ENCODE assay signal across 9 cellular contexts in the genomic region with DNA sequence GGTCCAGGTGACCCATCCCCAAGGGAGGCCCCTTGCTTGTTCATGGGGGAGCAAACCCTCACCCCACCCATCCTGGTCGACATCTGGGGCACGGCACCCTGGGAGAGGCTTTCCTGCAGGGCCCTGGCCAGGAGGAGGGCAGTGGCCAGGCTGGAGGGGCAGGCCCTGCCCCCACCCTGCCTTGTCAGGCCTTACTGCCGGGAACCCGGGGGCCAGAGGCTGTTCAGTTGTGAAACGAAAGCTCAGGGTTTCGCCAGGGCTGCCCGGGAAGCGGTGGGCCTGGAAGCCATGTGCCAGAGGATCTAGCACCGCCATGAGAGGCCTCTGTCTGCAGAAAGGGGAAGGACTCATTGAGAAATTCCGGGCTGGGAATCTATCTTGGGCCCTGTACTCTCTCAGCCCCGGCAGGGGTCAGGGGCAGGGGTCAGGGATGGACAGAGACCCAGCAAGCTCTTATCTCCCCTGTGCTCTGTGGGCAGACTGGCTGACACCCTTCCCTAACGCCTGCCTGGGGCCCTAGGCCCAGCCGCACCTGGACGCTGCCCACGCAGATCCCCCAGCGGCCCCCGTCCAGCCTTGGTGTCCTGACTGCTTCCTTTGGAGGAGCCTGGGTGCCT. TPM values are rescaled to one million over a fixed set of nuclear protein-coding genes. Genes with fewer than 3 reads are reported as not detected.
A peak's percentile ranks its signal among the peaks of the same experiment; 100 is the strongest.
DNase-seq lines count a peak whose midpoint lies in the region; ATAC-seq and TF ChIP-seq lines count a peak whose summit lies in the region.
"Had no signal": no experiment of that assay in that cellular context is flagged by ENCODE, and none has a peak within 500 bp of the region (broad histone marks: within the 10 kb centered on the region; RNA-seq: fewer than 3 reads in every experiment).

No MANE protein-coding gene starts in this region.

- no peaks in the 10 kb centered on the region for H3K27me3 Mint-ChIP-seq in activated naive CD8-positive, alpha-beta T cell treated with anti-CD3 and anti-CD28 coated beads, Interleukin-2, amount 50 U/mL, for 24 hours

- H3K4me1 ChIP-seq in SK-N-SH (ENCODE audit: control insufficient read depth in 1 of 2, insufficient read depth in 2 of 2, low read depth in 1 of 2, low read length in 1 of 2), result peaks cover 19 to 31% of the 10 kb centered on the region in 2 experiments; a peak in 2 of 4 replicates

- H4K20me1 ChIP-seq in SK-N-SH (ENCODE audit: insufficient read depth), result peaks cover 2% of the 10 kb centered on the region

- H2AFZ ChIP-seq in SK-N-SH (ENCODE audit: low read depth), result no peak overlapping the region

- no peak overlapping the region for H3K4me3 Mint-ChIP-seq in activated naive CD8-positive, alpha-beta T cell treated with anti-CD3 and anti-CD28 coated beads, Interleukin-2, amount 50 U/mL, for 24 hours

- H3K79me2 ChIP-seq in SK-N-SH (ENCODE audit: insufficient read depth), result peaks cover 23% of the 10 kb centered on the region

- H3F3A ChIP-seq in SK-N-SH (replicated peaks; ENCODE audit: insufficient read depth), result no peaks in the 10 kb centered on the region

- no peaks in the 10 kb centered on the region for H3K9me3 Mint-ChIP-seq in activated naive CD8-positive, alpha-beta T cell treated with anti-CD3 and anti-CD28 coated beads, Interleukin-2, amount 50 U/mL, for 24 hours

- DNase-seq in SK-N-SH (peak; percentile 51), left lobe of liver (ENCODE audit: low spot score) (peak; percentile 82), SHP77 treated with DMSO at 0.1 percent for 48 hours (lab: John Stamatoyannopoulos, UW) (no peak)
- peak; percentile 22 for DNase-seq in activated naive CD8-positive, alpha-beta T cell treated with anti-CD3 and anti-CD28 coated beads, Interleukin-2, amount 50 U/mL, for 24 hours

- TF ChIP-seq CTCF in SK-N-SH (IDR thresholded peaks at IDR 0.05), result no peak

- TF ChIP-seq RAD21 in SK-N-SH (IDR thresholded peaks at IDR 0.05; ENCODE audit: low read length), result no peak

- no peaks in the 10 kb centered on the region for H3K9me3 ChIP-seq in SK-N-SH

- H3K27me3 ChIP-seq in SK-N-SH (ENCODE audit: insufficient read depth), result no peaks in the 10 kb centered on the region

- POLR2A ChIA-PET in SK-N-SH (lab: Yijun Ruan, JAX), result no interaction called here

- H3K9ac ChIP-seq in SK-N-SH, result no peak overlapping the region

- no peak overlapping the region for H3K4me2 ChIP-seq in SK-N-SH

- CTCF ChIA-PET in SK-N-SH (lab: Yijun Ruan, JAX), result interaction anchor here (1.0 to 3.9 kb wide), 6 partner anchors 13 to 179 kb away, joined by 4 to 18 read pairs (median 10); no protein-coding TSS in a partner anchor

- H3K27ac ChIP-seq in SK-N-SH (ENCODE audit: low read depth in 2 of 2, low read length in 1 of 2) (peak overlapping the region in 1 of 2 experiments; percentile 43; a peak in 1 of 4 replicates), temporal lobe (ENCODE audit: low read depth, low read length) (peak overlapping the region; percentile 84)

- peaks cover 51% of the 10 kb centered on the region for H3K4me1 Mint-ChIP-seq in activated naive CD8-positive, alpha-beta T cell treated with anti-CD3 and anti-CD28 coated beads, Interleukin-2, amount 50 U/mL, for 24 hours

- WGBS in SK-N-SH (ENCODE audit: low lambda C conversion rate), result 93% methylated on average over 5 of the region's 17 CpGs

- TF ChIP-seq EP300 in SK-N-SH (IDR thresholded peaks at IDR 0.05; ENCODE audit: borderline replicate concordance in 1 of 2, low read depth in 1 of 2, low read length in 1 of 2), result no peak

- H3K4me3 ChIP-seq in SK-N-SH (ENCODE audit: low read depth in 2 of 2, low read length in 1 of 2), result no peak overlapping the region

- H3K27ac Mint-ChIP-seq in activated naive CD8-positive, alpha-beta T cell treated with anti-CD3 and anti-CD28 coated beads, Interleukin-2, amount 50 U/mL, for 24 hours, result no peak overlapping the region

- H3K36me3 Mint-ChIP-seq in activated naive CD8-positive, alpha-beta T cell treated with anti-CD3 and anti-CD28 coated beads, Interleukin-2, amount 50 U/mL, for 24 hours (ENCODE audit: low read depth), result peaks cover 26% of the 10 kb centered on the region

- no peaks in the 10 kb centered on the region for H3K9me2 ChIP-seq in SK-N-SH

- no peak for ATAC-seq in SK-N-SH treated with all-trans-retinoic acid at 6 μM for 48 hours
- ATAC-seq in activated naive CD8-positive, alpha-beta T cell treated with anti-CD3 and anti-CD28 coated beads, Interleukin-2, amount 50 U/mL, for 24 hours, result no peak
- ATAC-seq in left lobe of liver, result peak; percentile 10
- ATAC-seq in HG02588 (IDR thresholded peaks at IDR 0.05; ENCODE audit: unreplicated experiment), result no peak
- no peak for ATAC-seq in HG02840 (IDR thresholded peaks at IDR 0.05; ENCODE audit: low FRiP score, unreplicated experiment)

- peaks cover 5 to 16% of the 10 kb centered on the region in 2 experiments for H3K36me3 ChIP-seq in SK-N-SH (replicated peaks in 1 of 2; ENCODE audit: control insufficient read depth in 1 of 2, insufficient read depth in 2 of 2, low read length in 1 of 2)

TF ChIP-seq in SK-N-SH, 30 proteins besides CTCF, POLR2A, EP300 and RAD21:
- TF ChIP-seq SIN3A (IDR thresholded peaks at IDR 0.05; ENCODE audit: borderline replicate concordance, low read depth, low read length) (no peak), POLR2AphosphoS5 (IDR thresholded peaks at IDR 0.05; ENCODE audit: low read depth, low read length) (no peak), ELF1 (IDR thresholded peaks at IDR 0.05) (no peak), RXRA (IDR thresholded peaks at IDR 0.05; ENCODE audit: borderline replicate concordance, low read depth) (no peak), MEF2A (IDR thresholded peaks at IDR 0.05; ENCODE audit: borderline replicate concordance, low read depth) (no peak)
TF ChIP-seq in SK-N-SH: peak in this region for 0.

TF ChIP-seq in SK-N-SH treated with all-trans-retinoic acid at 6 μM for 48 hours, 23 proteins besides CTCF, POLR2A, EP300 and RAD21 (continues in another document):
- TF ChIP-seq CSRNP3 (CRISPR knock-in tag; IDR thresholded peaks at IDR 0.05) (no peak), ZNF565 (CRISPR knock-in tag; conservative IDR thresholded peaks at IDR 0.05; ENCODE audit: low read depth) (no peak), ARNTL (CRISPR knock-in tag; IDR thresholded peaks at IDR 0.05; ENCODE audit: borderline replicate concordance, low read depth) (no peak), ESRRG (CRISPR knock-in tag; IDR thresholded peaks at IDR 0.05) (no peak), GLIS3 (CRISPR knock-in tag; IDR thresholded peaks at IDR 0.05) (no peak), ISL1 (CRISPR knock-in tag; IDR thresholded peaks at IDR 0.05) (no peak), ZFP3 (CRISPR knock-in tag; IDR thresholded peaks at IDR 0.05) (no peak), CSDC2 (CRISPR knock-in tag; IDR thresholded peaks at IDR 0.05) (no peak), RARB (CRISPR knock-in tag; IDR thresholded peaks at IDR 0.05) (no peak), ZFP30 (CRISPR knock-in tag; IDR thresholded peaks at IDR 0.05) (no peak), TCF4 (CRISPR knock-in tag; IDR thresholded peaks at IDR 0.05; ENCODE audit: borderline replicate concordance) (no peak), ZC3H10 (CRISPR knock-in tag; IDR thresholded peaks at IDR 0.05) (no peak), SNAI2 (CRISPR knock-in tag; IDR thresholded peaks at IDR 0.05) (no peak), POU6F1 (CRISPR knock-in tag; IDR thresholded peaks at IDR 0.05; ENCODE audit: borderline replicate concordance, low read depth) (no peak), TOX (CRISPR knock-in tag; IDR thresholded peaks at IDR 0.05; ENCODE audit: borderline replicate concordance) (no peak)

RNA-seq across cellular contexts. Expression of gene PIM3, which starts 6.3 kb away (rescaled TPM):
- 9.9 and 15.3 TPM in 2 replicates for polyA plus RNA-seq in SK-N-SH (2012; rRNA removed)
- polyA plus RNA-seq in SK-N-SH (2012; cell fraction: cytosol; rRNA removed), result 6.3 and 10.1 TPM in 2 replicates
- 22.4 and 23.7 TPM in 2 replicates for polyA plus RNA-seq in SK-N-SH (2012; cell fraction: nucleus; rRNA removed)
- total RNA-seq in left lobe of liver, result 36.8 TPM
- 8.9 TPM for total RNA-seq in temporal lobe

RNA-seq across cellular contexts. Expression of gene IL17REL, which starts 45.7 kb away (rescaled TPM):
- not detected in 2 replicates for polyA plus RNA-seq in SK-N-SH (2012; rRNA removed)
- polyA plus RNA-seq in SK-N-SH (2012; cell fraction: cytosol; rRNA removed), result not detected in 2 replicates
- polyA plus RNA-seq in SK-N-SH (2012; cell fraction: nucleus; rRNA removed), result 0.01 TPM in 1 of 2 replicates, not detected in the other
- not detected for total RNA-seq in left lobe of liver
- 0.25 TPM for total RNA-seq in temporal lobe
- polyA plus RNA-seq: keratinocyte had no signal

RNA-seq across cellular contexts. Expression of gene CRELD2, which starts 48.4 kb away (rescaled TPM):
- polyA plus RNA-seq in SK-N-SH (2012; rRNA removed), result 92.5 and 113 TPM in 2 replicates
- polyA plus RNA-seq in SK-N-SH (2012; cell fraction: cytosol; rRNA removed), result 66.3 and 80.8 TPM in 2 replicates
- 104 and 142 TPM in 2 replicates for polyA plus RNA-seq in SK-N-SH (2012; cell fraction: nucleus; rRNA removed)
- 65.1 TPM for total RNA-seq in left lobe of liver
- total RNA-seq in temporal lobe, result 8.6 TPM

RNA-seq across cellular contexts. Expression of gene ALG12, which starts 48.6 kb away (rescaled TPM):
- polyA plus RNA-seq in SK-N-SH (2012; rRNA removed), result 7.5 and 9.9 TPM in 2 replicates
- 6.0 and 8.3 TPM in 2 replicates for polyA plus RNA-seq in SK-N-SH (2012; cell fraction: cytosol; rRNA removed)
- polyA plus RNA-seq in SK-N-SH (2012; cell fraction: nucleus; rRNA removed), result 23.2 and 25.7 TPM in 2 replicates
- 19.1 TPM for total RNA-seq in left lobe of liver
- total RNA-seq in temporal lobe, result 5.4 TPM
